23 cellular contexts compared by ENCODE assay signal in the genomic region with DNA sequence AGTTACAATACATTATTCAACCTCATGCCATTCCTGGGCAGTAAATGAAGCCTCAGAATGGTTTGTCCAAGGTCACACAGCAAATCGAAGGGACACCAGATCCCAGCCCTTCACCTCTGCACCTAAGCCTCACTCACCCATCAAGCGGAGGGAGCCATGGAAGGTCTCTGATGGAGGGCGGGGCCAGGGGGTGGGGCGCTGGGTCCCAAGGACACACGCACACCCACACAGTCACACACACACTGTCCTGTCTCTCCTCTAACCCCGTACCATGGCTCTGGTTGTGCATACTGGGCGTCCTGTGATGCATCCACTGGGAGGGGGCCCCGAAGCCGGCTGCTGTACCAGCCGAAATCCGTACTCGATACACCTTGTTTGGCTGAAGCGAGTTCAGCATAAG. TPM values are rescaled to one million over a fixed set of nuclear protein-coding genes. Genes with fewer than 3 reads are reported as not detected.
"Had no signal": no experiment of that assay in that cellular context is flagged by ENCODE, and none has a peak within 500 bp of the region (broad histone marks: within the 10 kb centered on the region; RNA-seq: fewer than 3 reads in every experiment).

No MANE protein-coding gene starts in this region.

- ATAC-seq: HepG2 had no signal

- FAIRE-seq: HepG2, RCC 7860 had no signal

- DNase-seq: IMR-90, Kasumi-1, MM.1S, NCI-H1092 treated with DMSO at 0.1 percent for 48 hours, NCI-H1436, NCI-H187, NCI-H2029, NCI-H2081 treated with DMSO at 0.1 percent for 48 hours, NCI-H2171, NCI-H226, NCI-H446, NCI-H510A, NCI-H524 treated with DMSO at 0.1 percent for 48 hours, NCI-H69, NCI-H774, RPMI8226, SHP77, SK-N-SH, SW 1271 had no signal

- H3K9ac ChIP-seq: KMS-11, SK-N-SH had no signal

- H3K9me3 ChIP-seq: SK-N-SH had no signal

- H3K27ac ChIP-seq: KMS-11 had no signal

RNA-seq across cellular contexts. Expression of gene IGDCC3, which starts 15.3 kb away (rescaled TPM):
- total RNA-seq: M059J had no signal
